In genomic region chr6:7261030-7261841, GRCh38 we compare ENCODE assay signal across 8 cellular contexts. TPM values are rescaled to one million over a fixed set of nuclear protein-coding genes. Genes with fewer than 3 reads are reported as not detected.
DNase-seq lines count a peak whose midpoint lies in the region; ATAC-seq and TF ChIP-seq lines count a peak whose summit lies in the region.

No MANE protein-coding gene starts in this region.

- H3K36me3 Mint-ChIP-seq in activated naive CD8-positive, alpha-beta T cell treated with anti-CD3 and anti-CD28 coated beads for 36 hours, result no peaks in the 10 kb centered on the region
- H3K36me3 Mint-ChIP-seq in type B pancreatic cell, result no peaks in the 10 kb centered on the region

- peak overlapping the region; percentile 88 for H3K9ac ChIP-seq in NT2/D1 (ENCODE audit: insufficient read length, low read depth)

- peak; percentile 72 for ATAC-seq in GM19025 (IDR thresholded peaks at IDR 0.05; ENCODE audit: low read depth, unreplicated experiment)
- ATAC-seq in omental fat pad (ENCODE audit: low FRiP score), result peak; percentile 95

- peak overlapping the region; percentile 47 for H3K4me3 ChIP-seq in HL-60 (replicated peaks; ENCODE audit: insufficient read depth, low read length)
- H3K4me3 ChIP-seq in NT2/D1 (ENCODE audit: insufficient read length, low read depth), result peak overlapping the region; percentile 67

- H3K27ac ChIP-seq in HL-60 (replicated peaks), result peak overlapping the region; percentile 59

- DNase-seq in C1 segment of cervical spinal cord (lab: John Stamatoyannopoulos, UW) (peak; percentile 28 to 87 (median 70)), HL-60 (ENCODE audit: low read depth in 1 of 2, low spot score in 1 of 2) (peak in 1 of 2 experiments; percentile 91), NT2/D1 (ENCODE audit: low read depth, low spot score) (peak; percentile 82), head of caudate nucleus (peak; percentile 65 to 95 (median 86)), omental fat pad (ENCODE audit: low spot score) (peak; percentile 44), type B pancreatic cell (ENCODE audit: extremely low spot score, unreplicated experiment) (peak; percentile 92)
- DNase-seq in activated naive CD8-positive, alpha-beta T cell treated with anti-CD3 and anti-CD28 coated beads for 36 hours, result peak; percentile 73

- peaks cover 28% of the 10 kb centered on the region for H3K27me3 Mint-ChIP-seq in activated naive CD8-positive, alpha-beta T cell treated with anti-CD3 and anti-CD28 coated beads for 36 hours
- H3K27me3 Mint-ChIP-seq in type B pancreatic cell, result no peaks in the 10 kb centered on the region

- no peaks in the 10 kb centered on the region for H3K36me3 ChIP-seq in NT2/D1 (ENCODE audit: insufficient read depth, insufficient read length, low read length)

- peaks cover 16% of the 10 kb centered on the region for H3K4me1 Mint-ChIP-seq in activated naive CD8-positive, alpha-beta T cell treated with anti-CD3 and anti-CD28 coated beads for 36 hours
- H3K4me1 Mint-ChIP-seq in type B pancreatic cell (ENCODE audit: unreplicated experiment), result peaks cover 21% of the 10 kb centered on the region

- H3K27me3 ChIP-seq in HL-60 (ENCODE audit: insufficient read depth, poor library complexity, severe bottlenecking), result no peaks in the 10 kb centered on the region
- no peaks in the 10 kb centered on the region for H3K27me3 ChIP-seq in NT2/D1 (ENCODE audit: insufficient read depth, insufficient read length)

- peaks cover 2% of the 10 kb centered on the region for H3K9me3 Mint-ChIP-seq in activated naive CD8-positive, alpha-beta T cell treated with anti-CD3 and anti-CD28 coated beads for 36 hours
- no peaks in the 10 kb centered on the region for H3K9me3 Mint-ChIP-seq in type B pancreatic cell

- intact Hi-C loops in head of caudate nucleus (cut with DNase I), result no loop called here

- peak overlapping the region; percentile 79 for H3K4me3 Mint-ChIP-seq in activated naive CD8-positive, alpha-beta T cell treated with anti-CD3 and anti-CD28 coated beads for 36 hours
- peak overlapping the region; percentile 97 for H3K4me3 Mint-ChIP-seq in type B pancreatic cell

- peak overlapping the region; percentile 26 for H3K27ac Mint-ChIP-seq in activated naive CD8-positive, alpha-beta T cell treated with anti-CD3 and anti-CD28 coated beads for 36 hours
- peak overlapping the region; percentile 96 for H3K27ac Mint-ChIP-seq in type B pancreatic cell

- TF ChIP-seq CTCF in HL-60 (IDR thresholded peaks at IDR 0.05; ENCODE audit: insufficient read depth, low read length) (no peak), omental fat pad (IDR thresholded peaks at IDR 0.05) (no peak), type B pancreatic cell (conservative IDR thresholded peaks at IDR 0.05) (no peak)

- peaks cover 13% of the 10 kb centered on the region for H3K4me1 ChIP-seq in NT2/D1 (ENCODE audit: insufficient read depth, insufficient read length)

- H3K9me3 ChIP-seq in NT2/D1 (ENCODE audit: insufficient read depth, low read length), result peaks cover 6% of the 10 kb centered on the region; the same call in 1 of the 2 replicates

RNA-seq across cellular contexts. Expression of gene SSR1, which starts 51.8 kb away (rescaled TPM):
- 100 to 1,000 TPM; 132 to 139 TPM for total RNA-seq in activated naive CD8-positive, alpha-beta T cell treated with anti-CD3 and anti-CD28 coated beads for 36 hours
- total RNA-seq in omental fat pad (10 to 100 TPM; 56.0 to 79.0 (median 63.0) TPM), type B pancreatic cell (ENCODE audit: low replicate concordance) (116 and 124 TPM in 2 replicates)
